In genomic region chr4:56817840-56818491, GRCh38 we compare ENCODE assay signal across 10 cellular contexts. TPM values are rescaled to one million over a fixed set of nuclear protein-coding genes. Genes with fewer than 3 reads are reported as not detected.
DNase-seq lines count a peak whose midpoint lies in the region; ATAC-seq and TF ChIP-seq lines count a peak whose summit lies in the region.
"Had no signal": no experiment of that assay in that cellular context is flagged by ENCODE, and none has a peak within 500 bp of the region (broad histone marks: within the 10 kb centered on the region; RNA-seq: fewer than 3 reads in every experiment).

No MANE protein-coding gene starts in this region.

- H3K27ac ChIP-seq in thyroid gland: no peak overlapping the region
- H3K27ac ChIP-seq: SJSA1 had no signal

- no peaks in the 10 kb centered on the region for H3K27me3 ChIP-seq in thyroid gland

- peaks cover 32% of the 10 kb centered on the region for H3K4me1 Mint-ChIP-seq in activated naive CD8-positive, alpha-beta T cell treated with anti-CD3 and anti-CD28 coated beads, Interleukin-2, amount 10 ng/mL, durations not matched to agents 7 days and 5 days

- peak; percentile 92 for ATAC-seq in GM21390 (IDR thresholded peaks at IDR 0.05; ENCODE audit: unreplicated experiment)
- ATAC-seq in HG03521 (IDR thresholded peaks at IDR 0.05; ENCODE audit: unreplicated experiment): peak; percentile 81
- peak; percentile 86 for ATAC-seq in activated naive CD8-positive, alpha-beta T cell treated with anti-CD3 and anti-CD28 coated beads, Interleukin-2, amount 10 ng/mL, durations not matched to agents 7 days and 5 days (ENCODE audit: low read depth)
- ATAC-seq in sciatic nerve: no peak

- H3K9me3 Mint-ChIP-seq in activated naive CD8-positive, alpha-beta T cell treated with anti-CD3 and anti-CD28 coated beads, Interleukin-2, amount 10 ng/mL, durations not matched to agents 7 days and 5 days: peaks cover 5% of the 10 kb centered on the region

- no peaks in the 10 kb centered on the region for H3K4me1 ChIP-seq in thyroid gland

- TF ChIP-seq POLR2A in thyroid gland (IDR thresholded peaks at IDR 0.05): no peak

- peaks cover 15% of the 10 kb centered on the region for H3K27me3 Mint-ChIP-seq in activated naive CD8-positive, alpha-beta T cell treated with anti-CD3 and anti-CD28 coated beads, Interleukin-2, amount 10 ng/mL, durations not matched to agents 7 days and 5 days

- TF ChIP-seq CTCF in GM10248 (IDR thresholded peaks at IDR 0.05; ENCODE audit: control extremely low read depth, extremely low read depth, low read depth, missing control alignments) (no peak), thyroid gland (IDR thresholded peaks at IDR 0.05) (no peak)

- peak overlapping the region; percentile 64 for H3K4me3 Mint-ChIP-seq in activated naive CD8-positive, alpha-beta T cell treated with anti-CD3 and anti-CD28 coated beads, Interleukin-2, amount 10 ng/mL, durations not matched to agents 7 days and 5 days

- peaks cover 9% of the 10 kb centered on the region for H3K36me3 Mint-ChIP-seq in activated naive CD8-positive, alpha-beta T cell treated with anti-CD3 and anti-CD28 coated beads, Interleukin-2, amount 10 ng/mL, durations not matched to agents 7 days and 5 days

- peak overlapping the region; percentile 97 for H3K27ac Mint-ChIP-seq in activated naive CD8-positive, alpha-beta T cell treated with anti-CD3 and anti-CD28 coated beads, Interleukin-2, amount 10 ng/mL, durations not matched to agents 7 days and 5 days

- no peaks in the 10 kb centered on the region for H3K9me3 ChIP-seq in thyroid gland
- H3K9me3 ChIP-seq: SJSA1 had no signal

- POLR2A ChIA-PET in GM10248 (lab: Yijun Ruan, JAX): no interaction called here
- POLR2A ChIA-PET in activated naive CD8-positive, alpha-beta T cell treated with anti-CD3 and anti-CD28 coated beads, Interleukin-2, amount 10 ng/mL, durations not matched to agents 7 days and 5 days (lab: Charles Lee): interaction anchor here (0.7 kb wide), 2 partner anchors 160 to 164 kb away, joined by 3 read pairs; no protein-coding TSS in a partner anchor

- DNase-seq in GM10248 (ENCODE audit: extremely low spot score) (peak; percentile 69), thyroid gland (no peak), posterior cingulate gyrus (no peak), sciatic nerve (ENCODE audit: low spot score) (no peak), NCI-H1105 treated with DMSO at 0.1 percent for 48 hours (lab: John Stamatoyannopoulos, UW) (no peak)
- peak; percentile 45 for DNase-seq in activated naive CD8-positive, alpha-beta T cell treated with anti-CD3 and anti-CD28 coated beads, Interleukin-2, amount 10 ng/mL, durations not matched to agents 7 days and 5 days
- DNase-seq: small intestine had no signal

- WGBS in thyroid gland, 2 donors: 86 to 87% methylated on average over 5 of the region's 5 CpGs

- CTCF ChIA-PET in GM10248 (lab: Yijun Ruan, JAX): interaction anchor here (1.6 to 1.7 kb wide), 2 partner anchors 18 kb away, joined by 7 to 10 read pairs; no protein-coding TSS in a partner anchor

- intact Hi-C loops in thyroid gland (cut with DNase I): no loop called here
- intact Hi-C loops in posterior cingulate gyrus (cut with DNase I): no loop called here
- intact Hi-C loops in sciatic nerve (cut with DNase I): no loop called here

- H3K36me3 ChIP-seq in thyroid gland: no peaks in the 10 kb centered on the region
- H3K36me3 ChIP-seq: SJSA1 had no signal

- no peak overlapping the region for H3K4me3 ChIP-seq in thyroid gland (replicated peaks in 1 of 3)
- H3K4me3 ChIP-seq: SJSA1 had no signal

RNA-seq across cellular contexts. Expression of gene SPINK2, which starts 3.5 kb away (rescaled TPM):
- 1 to 10 TPM; 7.5 to 9.8 TPM for total RNA-seq in activated naive CD8-positive, alpha-beta T cell treated with anti-CD3 and anti-CD28 coated beads, Interleukin-2, amount 10 ng/mL, durations not matched to agents 7 days and 5 days
- total RNA-seq in thyroid gland (1 to 10 TPM in 1 of 4 donors, not detected in 3; 2.1 TPM), sciatic nerve (not detected)
- total RNA-seq: SJSA1 had no signal

Comparison
In these comparisons a context has a peak if more than half of its experiments do, and no peak if none do; other contexts are left out.
1. DNase-seq: peak in GM10248 (single experiment) and activated naive CD8-positive, alpha-beta T cell treated with anti-CD3 and anti-CD28 coated beads, Interleukin-2, amount 10 ng/mL, durations not matched to agents 7 days and 5 days (single experiment); none in thyroid gland (0 of 2), posterior cingulate gyrus (0 of 10), sciatic nerve (single experiment) and NCI-H1105 treated with DMSO at 0.1 percent for 48 hours (single experiment).